ENCODE assay signal across 1 cellular context in the genomic region with DNA sequence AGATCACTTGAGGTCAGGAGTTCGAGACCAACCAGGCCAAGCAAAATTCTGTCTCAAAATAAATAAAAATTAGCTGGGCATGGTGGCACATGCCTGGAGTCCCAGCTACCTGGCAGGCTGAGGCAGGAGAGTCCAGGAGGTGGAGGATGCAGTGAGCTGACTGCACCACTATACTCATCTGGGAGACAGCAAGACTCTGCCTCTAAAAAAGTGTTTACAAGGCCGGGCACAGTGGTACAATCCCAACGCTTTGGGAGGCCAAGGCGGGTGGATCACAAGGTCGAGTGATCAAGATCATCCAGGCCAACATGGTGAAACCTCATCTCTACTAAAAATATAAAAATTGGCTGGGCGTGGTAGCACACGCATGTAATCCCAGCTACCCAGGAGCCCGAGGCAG.
TF ChIP-seq lines count a peak whose summit lies in the region.

No MANE protein-coding gene starts in this region.

TF ChIP-seq in HepG2, 621 proteins besides CTCF, POLR2A, EP300 and RAD21:
- no peak for TF ChIP-seq FOSL1 (CRISPR knock-in tag; IDR thresholded peaks at IDR 0.05; ENCODE audit: borderline replicate concordance)
- TF ChIP-seq RBM22 (optimal IDR thresholded peaks at IDR 0.05; ENCODE audit: low read length) = no peak
- TF ChIP-seq, protein P1, sequence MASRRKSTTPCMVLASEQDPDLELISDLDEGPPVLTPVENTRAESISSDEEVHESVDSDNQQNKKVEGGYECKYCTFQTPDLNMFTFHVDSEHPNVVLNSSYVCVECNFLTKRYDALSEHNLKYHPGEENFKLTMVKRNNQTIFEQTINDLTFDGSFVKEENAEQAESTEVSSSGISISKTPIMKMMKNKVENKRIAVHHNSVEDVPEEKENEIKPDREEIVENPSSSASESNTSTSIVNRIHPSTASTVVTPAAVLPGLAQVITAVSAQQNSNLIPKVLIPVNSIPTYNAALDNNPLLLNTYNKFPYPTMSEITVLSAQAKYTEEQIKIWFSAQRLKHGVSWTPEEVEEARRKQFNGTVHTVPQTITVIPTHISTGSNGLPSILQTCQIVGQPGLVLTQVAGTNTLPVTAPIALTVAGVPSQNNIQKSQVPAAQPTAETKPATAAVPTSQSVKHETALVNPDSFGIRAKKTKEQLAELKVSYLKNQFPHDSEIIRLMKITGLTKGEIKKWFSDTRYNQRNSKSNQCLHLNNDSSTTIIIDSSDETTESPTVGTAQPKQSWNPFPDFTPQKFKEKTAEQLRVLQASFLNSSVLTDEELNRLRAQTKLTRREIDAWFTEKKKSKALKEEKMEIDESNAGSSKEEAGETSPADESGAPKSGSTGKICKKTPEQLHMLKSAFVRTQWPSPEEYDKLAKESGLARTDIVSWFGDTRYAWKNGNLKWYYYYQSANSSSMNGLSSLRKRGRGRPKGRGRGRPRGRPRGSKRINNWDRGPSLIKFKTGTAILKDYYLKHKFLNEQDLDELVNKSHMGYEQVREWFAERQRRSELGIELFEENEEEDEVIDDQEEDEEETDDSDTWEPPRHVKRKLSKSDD (CRISPR knock-in tag; IDR thresholded peaks at IDR 0.05; ENCODE audit: low read depth) = no peak
- TF ChIP-seq, protein P2, sequence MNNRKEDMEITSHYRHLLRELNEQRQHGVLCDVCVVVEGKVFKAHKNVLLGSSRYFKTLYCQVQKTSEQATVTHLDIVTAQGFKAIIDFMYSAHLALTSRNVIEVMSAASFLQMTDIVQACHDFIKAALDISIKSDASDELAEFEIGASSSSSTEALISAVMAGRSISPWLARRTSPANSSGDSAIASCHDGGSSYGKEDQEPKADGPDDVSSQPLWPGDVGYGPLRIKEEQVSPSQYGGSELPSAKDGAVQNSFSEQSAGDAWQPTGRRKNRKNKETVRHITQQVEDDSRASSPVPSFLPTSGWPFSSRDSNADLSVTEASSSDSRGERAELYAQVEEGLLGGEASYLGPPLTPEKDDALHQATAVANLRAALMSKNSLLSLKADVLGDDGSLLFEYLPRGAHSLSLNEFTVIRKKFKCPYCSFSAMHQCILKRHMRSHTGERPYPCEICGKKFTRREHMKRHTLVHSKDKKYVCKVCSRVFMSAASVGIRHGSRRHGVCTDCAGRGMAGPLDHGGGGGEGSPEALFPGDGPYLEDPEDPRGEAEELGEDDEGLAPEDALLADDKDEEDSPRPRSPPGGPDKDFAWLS (CRISPR knock-in tag; IDR thresholded peaks at IDR 0.05; ENCODE audit: borderline replicate concordance) = no peak
- 0 out of 2 replicates have a peak, but pooled peaks have one; percentile 10 for TF ChIP-seq KDM2A (CRISPR knock-in tag; IDR thresholded peaks at IDR 0.05; ENCODE audit: borderline replicate concordance, low read depth)
- no peak for TF ChIP-seq ZNF720 (CRISPR knock-in tag; IDR thresholded peaks at IDR 0.05)
- no peak for TF ChIP-seq RFX1 (IDR thresholded peaks at IDR 0.05)
- TF ChIP-seq PAF1 (CRISPR knock-in tag; IDR thresholded peaks at IDR 0.05) = peak; percentile 70; the same call in 1 of the 2 replicates
- TF ChIP-seq ATF7-NPFF (CRISPR knock-in tag; IDR thresholded peaks at IDR 0.05; ENCODE audit: low read depth) = no peak
